Comparison of ENCODE assay signal across 12 cellular contexts in genomic region chr12:19529933-19530630, GRCh38.
A peak's percentile ranks its signal among the peaks of the same experiment; 100 is the strongest.
DNase-seq lines count a peak whose midpoint lies in the region; ATAC-seq, FAIRE-seq and TF ChIP-seq lines count a peak whose summit lies in the region.
"Had no signal": no experiment of that assay in that cellular context is flagged by ENCODE, and none has a peak within 500 bp of the region (broad histone marks: within the 10 kb centered on the region; RNA-seq: fewer than 3 reads in every experiment).

No MANE protein-coding gene starts in this region.

- H4K20me1 ChIP-seq in neural progenitor cell (ENCODE audit: low read depth): peaks cover 9% of the 10 kb centered on the region

- ATAC-seq in thoracic aorta (ENCODE audit: insufficient number of reproducible peaks, low FRiP score, low read depth) (no peak), HG03097 (IDR thresholded peaks at IDR 0.05; ENCODE audit: low FRiP score, unreplicated experiment) (no peak), HG02852 (IDR thresholded peaks at IDR 0.05; ENCODE audit: unreplicated experiment) (no peak)

- no peak overlapping the region for H3K4me2 ChIP-seq in neural progenitor cell

- H3K9me3 Mint-ChIP-seq in neural progenitor cell: peaks cover 6% of the 10 kb centered on the region

- TF ChIP-seq CTCF in thoracic aorta (IDR thresholded peaks at IDR 0.05) (no peak), neural progenitor cell (IDR thresholded peaks at IDR 0.05) (no peak)

- DNase-seq in HCEC 1CT (peak; percentile 73), adipocyte (ENCODE audit: low read depth) (peak; percentile 57), foreskin melanocyte (peak; percentile 36), thoracic aorta (ENCODE audit: low spot score) (no peak), neural progenitor cell (ENCODE audit: low spot score) (no peak), small intestine (no peak)
- DNase-seq: activated CD4-positive, alpha-beta T cell treated with anti-CD3 and anti-CD28 coated beads, Interleukin-2, amount 10 ng/mL, durations not matched to agents 7 days and 5 days; COR-L47; OCI-M1 had no signal

- no peaks in the 10 kb centered on the region for H3K79me2 ChIP-seq in neural progenitor cell (ENCODE audit: low read depth)

- peaks cover 5% of the 10 kb centered on the region for H3K27me3 Mint-ChIP-seq in neural progenitor cell (ENCODE audit: insufficient read depth, low read depth)
- H3K27me3 Mint-ChIP-seq: activated CD4-positive, alpha-beta T cell treated with anti-CD3 and anti-CD28 coated beads, Interleukin-2, amount 10 ng/mL, durations not matched to agents 7 days and 5 days had no signal

- no peaks in the 10 kb centered on the region for H3K9me3 ChIP-seq in adipocyte (ENCODE audit: control insufficient read depth, low read length)
- H3K9me3 ChIP-seq in thoracic aorta: no peaks in the 10 kb centered on the region
- H3K9me3 ChIP-seq in neural progenitor cell (ENCODE audit: low read depth): no peaks in the 10 kb centered on the region
- no peaks in the 10 kb centered on the region for H3K9me3 ChIP-seq in small intestine (ENCODE audit: control insufficient read depth, low read depth)

- H3K36me3 Mint-ChIP-seq in neural progenitor cell: peaks cover 4% of the 10 kb centered on the region

- no peak overlapping the region for H3K4me3 Mint-ChIP-seq in neural progenitor cell
- H3K4me3 Mint-ChIP-seq: activated CD4-positive, alpha-beta T cell treated with anti-CD3 and anti-CD28 coated beads, Interleukin-2, amount 10 ng/mL, durations not matched to agents 7 days and 5 days had no signal

- H3K27ac Mint-ChIP-seq in neural progenitor cell: no peak overlapping the region
- H3K27ac Mint-ChIP-seq: activated CD4-positive, alpha-beta T cell treated with anti-CD3 and anti-CD28 coated beads, Interleukin-2, amount 10 ng/mL, durations not matched to agents 7 days and 5 days; activated T-helper 2 cell treated with anti-CD3 and anti-CD28 coated beads, Interferon-gamma antibody, Interleukin-2, Interleukin-4, amounts not matched to agents 10 μg/mL and 5 μg/mL and 100 μg/mL, durations not matched to agents 14 hours and 24 hours and 36 hours had no signal

- peaks cover 15% of the 10 kb centered on the region for H3F3A ChIP-seq in neural progenitor cell (ENCODE audit: low read depth)

- H3K27ac ChIP-seq in thoracic aorta: peak overlapping the region; percentile 20 to 31
- H3K27ac ChIP-seq in neural progenitor cell: no peak overlapping the region
- H3K27ac ChIP-seq in small intestine (ENCODE audit: low read depth in 1 of 2, low read length in 1 of 2): no peak overlapping the region

- H3K27me3 ChIP-seq in adipocyte (replicated peaks; ENCODE audit: control insufficient read depth, insufficient read depth, low read length) (no peaks in the 10 kb centered on the region), thoracic aorta (replicated peaks; ENCODE audit: insufficient read depth) (no peaks in the 10 kb centered on the region), neural progenitor cell (no peaks in the 10 kb centered on the region), small intestine (ENCODE audit: control insufficient read depth in 2 of 2, insufficient read depth in 2 of 2, low read length in 2 of 2) (no peaks in the 10 kb centered on the region)

- H3K36me3 ChIP-seq in adipocyte (ENCODE audit: control insufficient read depth, insufficient read depth, low read length, severe bottlenecking) (no peaks in the 10 kb centered on the region), thoracic aorta (no peaks in the 10 kb centered on the region), neural progenitor cell (no peaks in the 10 kb centered on the region), small intestine (ENCODE audit: control insufficient read depth in 2 of 2, insufficient read depth in 2 of 2, low read length in 2 of 2) (no peaks in the 10 kb centered on the region)

- peak overlapping the region; percentile 62 for H3K4me3 ChIP-seq in adipocyte (ENCODE audit: low read length)
- no peak overlapping the region for H3K4me3 ChIP-seq in thoracic aorta
- H3K4me3 ChIP-seq in neural progenitor cell: no peak overlapping the region
- H3K4me3 ChIP-seq in small intestine (ENCODE audit: low read depth in 1 of 2, low read length in 2 of 2): no peak overlapping the region

- H3K4me1 Mint-ChIP-seq in neural progenitor cell: peaks cover 14% of the 10 kb centered on the region

- no peak overlapping the region for H2AFZ ChIP-seq in neural progenitor cell (replicated peaks)

- FAIRE-seq in small intestine (lab: Jason Lieb, UNC): no peak

- H3K9ac ChIP-seq in adipocyte (ENCODE audit: low read length) (peak overlapping the region; percentile 64), neural progenitor cell (no peak overlapping the region)

- WGBS in small intestine, 3 donors: 70 to 73% (median 72%) methylated on average over 6 of the region's 6 CpGs

- peaks cover 25% of the 10 kb centered on the region for H3K4me1 ChIP-seq in adipocyte (ENCODE audit: control insufficient read depth, insufficient read depth, low read length)
- peaks cover 9 to 25% of the 10 kb centered on the region in 2 donors for H3K4me1 ChIP-seq in thoracic aorta (ENCODE audit: control insufficient read depth in 1 of 2, low read depth in 2 of 2)
- H3K4me1 ChIP-seq in neural progenitor cell: peaks cover 22% of the 10 kb centered on the region
- H3K4me1 ChIP-seq in small intestine (ENCODE audit: control insufficient read depth in 2 of 2, insufficient read depth in 1 of 2, low read depth in 1 of 2, low read length in 1 of 2): no peaks in the 10 kb centered on the region

Comparison
In these comparisons a context has a peak if more than half of its experiments do, and no peak if none do; other contexts are left out.
1. DNase-seq: peak in HCEC 1CT (single experiment), adipocyte (single experiment) and foreskin melanocyte (single experiment); none in thoracic aorta (single experiment), neural progenitor cell (single experiment) and small intestine (single experiment).
2. H3K27ac ChIP-seq: peak in thoracic aorta (2 of 2); none in neural progenitor cell (single experiment) and small intestine (0 of 2).